38 cellular contexts compared by ENCODE assay signal in the genomic region with DNA sequence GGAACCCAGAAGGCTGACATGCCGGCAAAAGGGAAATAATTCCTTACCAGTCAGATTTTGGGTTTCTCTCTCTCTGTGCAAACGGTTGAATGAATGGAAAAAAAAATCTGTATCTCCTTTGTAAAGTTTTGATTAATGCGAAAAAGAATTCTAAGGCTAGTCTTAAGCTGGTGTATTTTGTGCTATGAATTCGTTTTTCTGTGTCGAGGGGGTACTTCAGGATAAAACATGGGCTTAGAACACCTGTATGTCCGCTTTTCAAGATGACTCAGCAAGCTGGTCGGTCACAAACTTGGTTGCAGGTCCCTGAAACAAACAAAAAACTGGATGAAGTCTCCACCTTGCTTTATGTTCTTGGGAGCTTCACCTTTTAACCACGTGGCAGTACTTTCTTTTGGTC. TPM values are rescaled to one million over a fixed set of nuclear protein-coding genes. Genes with fewer than 3 reads are reported as not detected.
"Had no signal": no experiment of that assay in that cellular context is flagged by ENCODE, and none has a peak within 500 bp of the region (broad histone marks: within the 10 kb centered on the region; RNA-seq: fewer than 3 reads in every experiment).

No MANE protein-coding gene starts in this region.

- H3K4me1 ChIP-seq: adrenal gland, body of pancreas, breast epithelium had no signal

- H3K27ac ChIP-seq: adrenal gland, body of pancreas, brain microvascular endothelial cell, breast epithelium, VCaP had no signal

- H3K4me3 Mint-ChIP-seq: activated B cell treated with CpG ODN at 0.5 μM for 24 hours; activated CD4-positive, alpha-beta memory T cell treated with anti-CD3 and anti-CD28 coated beads for 36 hours; activated CD4-positive, alpha-beta T cell treated with anti-CD3 and anti-CD28 coated beads, Interleukin-2, amount 10 ng/mL, durations not matched to agents 24 days and 14 days; activated CD8-positive, alpha-beta T cell treated with anti-CD3 and anti-CD28 coated beads for 36 hours; activated naive CD4-positive, alpha-beta T cell treated with anti-CD3 and anti-CD28 coated beads for 36 hours; activated naive CD8-positive, alpha-beta T cell treated with anti-CD3 and anti-CD28 coated beads for 36 hours; activated T-cell treated with anti-CD3 and anti-CD28 coated beads, Interleukin-2, amount 50 U/mL, for 4 hours; activated T-cell treated with anti-CD3 and anti-CD28 coated beads, Interleukin-2, amount 50 U/mL, for 72 hours; activated T-helper 1 cell treated with anti-CD3 and anti-CD28 coated beads, Interleukin-12 subunit alpha, Interleukin-12 subunit beta, Interleukin-2, Interleukin-4 antibody, amounts not matched to agents 30 ng/mL and 10 ng/mL and 1 ng/mL, durations not matched to agents 14 hours and 24 hours and 36 hours; activated T-helper 17 cell treated with anti-CD3 and anti-CD28 coated beads, Interleukin-2, amount 50 U/mL, for 72 hours; T-helper 1 cell treated with Interleukin-12 subunit alpha and Interleukin-12 subunit beta and Interleukin-4 antibody, amounts not matched to agents 30 μg/mL and 1 μg/mL, for 36 hours; T-helper 2 cell treated with Interferon-gamma antibody and Interleukin-4, amounts not matched to agents 5 μg/mL and 100 μg/mL, for 36 hours had no signal

- ATAC-seq: activated CD8-positive, alpha-beta T cell treated with anti-CD3 and anti-CD28 coated beads for 36 hours; activated naive CD4-positive, alpha-beta T cell treated with anti-CD3 and anti-CD28 coated beads, Interleukin-2, amount 50 U/mL, for 72 hours; activated T-cell treated with anti-CD3 and anti-CD28 coated beads, Interleukin-2, amount 50 U/mL, for 4 hours; activated T-cell treated with anti-CD3 and anti-CD28 coated beads, Interleukin-2, amount 50 U/mL, for 72 hours; activated T-helper 17 cell treated with anti-CD3 and anti-CD28 coated beads, Interleukin-2, amount 50 U/mL, for 72 hours; body of pancreas had no signal

- H3K4me1 Mint-ChIP-seq: activated B cell treated with CpG ODN at 0.5 μM for 24 hours; activated CD4-positive, alpha-beta T cell treated with anti-CD3 and anti-CD28 coated beads, Interleukin-2, amount 10 ng/mL, durations not matched to agents 24 days and 14 days; activated naive CD8-positive, alpha-beta T cell treated with anti-CD3 and anti-CD28 coated beads for 36 hours; activated T-helper 17 cell treated with anti-CD3 and anti-CD28 coated beads, Interleukin-2, amount 50 U/mL, for 72 hours had no signal

- H3K27me3 ChIP-seq: adrenal gland, body of pancreas, breast epithelium had no signal

- H3K27ac Mint-ChIP-seq: activated B cell treated with CpG ODN at 0.5 μM for 24 hours; activated CD4-positive, alpha-beta memory T cell treated with anti-CD3 and anti-CD28 coated beads for 36 hours; activated CD4-positive, alpha-beta T cell treated with anti-CD3 and anti-CD28 coated beads, Interleukin-2, amount 10 ng/mL, durations not matched to agents 24 days and 14 days; activated CD8-positive, alpha-beta T cell treated with anti-CD3 and anti-CD28 coated beads for 36 hours; activated naive CD4-positive, alpha-beta T cell treated with anti-CD3 and anti-CD28 coated beads for 36 hours; activated naive CD4-positive, alpha-beta T cell treated with anti-CD3 and anti-CD28 coated beads, Interleukin-2, amount 50 U/mL, for 72 hours; activated naive CD8-positive, alpha-beta T cell treated with anti-CD3 and anti-CD28 coated beads for 36 hours; activated T-cell treated with anti-CD3 and anti-CD28 coated beads, Interleukin-2, amount 50 U/mL, for 72 hours; activated T-helper 1 cell treated with anti-CD3 and anti-CD28 coated beads, Interleukin-12 subunit alpha, Interleukin-12 subunit beta, Interleukin-2, Interleukin-4 antibody, amounts not matched to agents 30 ng/mL and 10 ng/mL and 1 ng/mL, durations not matched to agents 14 hours and 24 hours and 36 hours; activated T-helper 17 cell treated with anti-CD3 and anti-CD28 coated beads, Interleukin-2, amount 50 U/mL, for 72 hours; T-helper 1 cell treated with Interleukin-12 subunit alpha and Interleukin-12 subunit beta and Interleukin-4 antibody, amounts not matched to agents 30 μg/mL and 1 μg/mL, for 36 hours; T-helper 2 cell treated with Interferon-gamma antibody and Interleukin-4, amounts not matched to agents 5 μg/mL and 100 μg/mL, for 36 hours had no signal

- H3K9me3 ChIP-seq: body of pancreas had no signal

- H3K36me3 Mint-ChIP-seq: activated CD4-positive, alpha-beta memory T cell treated with anti-CD3 and anti-CD28 coated beads for 36 hours; activated naive CD8-positive, alpha-beta T cell treated with anti-CD3 and anti-CD28 coated beads for 36 hours had no signal

- DNase-seq: activated B cell treated with CpG ODN at 0.5 μM for 24 hours; activated CD4-positive, alpha-beta memory T cell treated with anti-CD3 and anti-CD28 coated beads for 36 hours; activated CD4-positive, alpha-beta T cell treated with anti-CD3 and anti-CD28 coated beads for 4 hours; activated CD4-positive, alpha-beta T cell treated with anti-CD3 and anti-CD28 coated beads, Interleukin-2, amount 10 ng/mL, durations not matched to agents 24 days and 14 days; activated CD4-positive, alpha-beta T cell treated with anti-CD3 and anti-CD28 coated beads, Interleukin-2, amount 50 U/mL, for 1 hour; activated CD4-positive, alpha-beta T cell treated with anti-CD3 and anti-CD28 coated beads, Interleukin-2, amount 50 U/mL, for 4 hours; activated CD4-positive, CD25-positive, alpha-beta regulatory T cell treated with anti-CD3 and anti-CD28 coated beads, Interleukin-2, amount 50 U/mL, for 72 hours; activated CD8-positive, alpha-beta memory T cell treated with anti-CD3 and anti-CD28 coated beads, Interleukin-2, amount 50 U/mL, for 4 hours; activated CD8-positive, alpha-beta T cell treated with anti-CD3 and anti-CD28 coated beads for 36 hours; activated effector memory CD4-positive, alpha-beta T cell treated with anti-CD3 and anti-CD28 coated beads, Interleukin-2, amount 50 U/mL, for 16 hours; activated gamma-delta T cell treated with Interleukin-2 at 50 U/mL for 16 hours; activated naive CD4-positive, alpha-beta T cell; activated naive CD4-positive, alpha-beta T cell treated with anti-CD3 and anti-CD28 coated beads for 36 hours; activated naive CD4-positive, alpha-beta T cell treated with anti-CD3 and anti-CD28 coated beads, Interleukin-2, amount 50 U/mL, for 16 hours; activated naive CD8-positive, alpha-beta T cell treated with anti-CD3 and anti-CD28 coated beads for 36 hours; activated T-cell treated with anti-CD3 and anti-CD28 coated beads for 4 hours; activated T-cell treated with anti-CD3 and anti-CD28 coated beads, Interleukin-2, amount 50 U/mL, for 1 hour; activated T-cell treated with anti-CD3 and anti-CD28 coated beads, Interleukin-2, amount 50 U/mL, for 4 hours; activated T-cell treated with anti-CD3 and anti-CD28 coated beads, Interleukin-2, amount 50 U/mL, for 72 hours; adrenal gland; amniotic stem cell; aorta; body of pancreas; brain microvascular endothelial cell; central memory CD4-positive, alpha-beta T cell; T-helper 2 cell; T-helper 9 cell had no signal

- H3K4me3 ChIP-seq: adrenal gland, body of pancreas, breast epithelium had no signal

- H3K36me3 ChIP-seq: adrenal gland, brain microvascular endothelial cell, breast epithelium had no signal

RNA-seq across cellular contexts. Expression of gene IGDCC3, which starts 28.5 kb away (rescaled TPM):
- total RNA-seq: activated B cell treated with CpG ODN at 0.5 μM for 24 hours; activated CD4-positive, alpha-beta memory T cell treated with anti-CD3 and anti-CD28 coated beads for 36 hours; activated CD4-positive, alpha-beta T cell treated with anti-CD3 and anti-CD28 coated beads, Interleukin-2, amount 10 ng/mL, durations not matched to agents 24 days and 14 days; activated CD8-positive, alpha-beta memory T cell treated with anti-CD3 and anti-CD28 coated beads for 36 hours; activated CD8-positive, alpha-beta T cell treated with anti-CD3 and anti-CD28 coated beads for 36 hours; activated naive CD4-positive, alpha-beta T cell treated with anti-CD3 and anti-CD28 coated beads for 36 hours; activated naive CD4-positive, alpha-beta T cell treated with anti-CD3 and anti-CD28 coated beads, Interleukin-2, amount 50 U/mL, for 72 hours; activated naive CD8-positive, alpha-beta T cell treated with anti-CD3 and anti-CD28 coated beads for 36 hours; activated T-cell treated with anti-CD3 and anti-CD28 coated beads, Interleukin-2, amount 50 U/mL, for 72 hours; activated T-helper 1 cell treated with anti-CD3 and anti-CD28 coated beads, Interleukin-12 subunit alpha, Interleukin-12 subunit beta, Interleukin-2, Interleukin-4 antibody, amounts not matched to agents 30 ng/mL and 10 ng/mL and 1 ng/mL, durations not matched to agents 14 hours and 24 hours and 36 hours; activated T-helper 17 cell treated with anti-CD3 and anti-CD28 coated beads, Interleukin-2, amount 50 U/mL, for 72 hours; aorta; body of pancreas; cardiac septum had no signal

RNA-seq across cellular contexts. Expression of gene RNU5B-1, which starts 44.9 kb away (rescaled TPM):
- total RNA-seq: activated B cell treated with CpG ODN at 0.5 μM for 24 hours; activated CD4-positive, alpha-beta memory T cell treated with anti-CD3 and anti-CD28 coated beads for 36 hours; activated CD4-positive, alpha-beta T cell treated with anti-CD3 and anti-CD28 coated beads, Interleukin-2, amount 10 ng/mL, durations not matched to agents 24 days and 14 days; activated CD8-positive, alpha-beta memory T cell treated with anti-CD3 and anti-CD28 coated beads for 36 hours; activated CD8-positive, alpha-beta T cell treated with anti-CD3 and anti-CD28 coated beads for 36 hours; activated naive CD4-positive, alpha-beta T cell treated with anti-CD3 and anti-CD28 coated beads for 36 hours; activated naive CD4-positive, alpha-beta T cell treated with anti-CD3 and anti-CD28 coated beads, Interleukin-2, amount 50 U/mL, for 72 hours; activated T-cell treated with anti-CD3 and anti-CD28 coated beads, Interleukin-2, amount 50 U/mL, for 72 hours; activated T-helper 1 cell treated with anti-CD3 and anti-CD28 coated beads, Interleukin-12 subunit alpha, Interleukin-12 subunit beta, Interleukin-2, Interleukin-4 antibody, amounts not matched to agents 30 ng/mL and 10 ng/mL and 1 ng/mL, durations not matched to agents 14 hours and 24 hours and 36 hours; body of pancreas; breast epithelium; cerebellum had no signal

RNA-seq across cellular contexts. Expression of gene RNU5A-1, which starts 53.5 kb away (rescaled TPM):
- total RNA-seq: activated B cell treated with CpG ODN at 0.5 μM for 24 hours; activated CD4-positive, alpha-beta memory T cell treated with anti-CD3 and anti-CD28 coated beads for 36 hours; activated CD4-positive, alpha-beta T cell treated with anti-CD3 and anti-CD28 coated beads, Interleukin-2, amount 10 ng/mL, durations not matched to agents 24 days and 14 days; activated CD8-positive, alpha-beta memory T cell treated with anti-CD3 and anti-CD28 coated beads for 36 hours; activated CD8-positive, alpha-beta T cell treated with anti-CD3 and anti-CD28 coated beads for 36 hours; activated naive CD4-positive, alpha-beta T cell treated with anti-CD3 and anti-CD28 coated beads for 36 hours; activated naive CD4-positive, alpha-beta T cell treated with anti-CD3 and anti-CD28 coated beads, Interleukin-2, amount 50 U/mL, for 72 hours; activated naive CD8-positive, alpha-beta T cell treated with anti-CD3 and anti-CD28 coated beads for 36 hours; activated T-cell treated with anti-CD3 and anti-CD28 coated beads, Interleukin-2, amount 50 U/mL, for 4 hours; activated T-cell treated with anti-CD3 and anti-CD28 coated beads, Interleukin-2, amount 50 U/mL, for 72 hours; activated T-helper 1 cell treated with anti-CD3 and anti-CD28 coated beads, Interleukin-12 subunit alpha, Interleukin-12 subunit beta, Interleukin-2, Interleukin-4 antibody, amounts not matched to agents 30 ng/mL and 10 ng/mL and 1 ng/mL, durations not matched to agents 14 hours and 24 hours and 36 hours; activated T-helper 17 cell treated with anti-CD3 and anti-CD28 coated beads, Interleukin-2, amount 50 U/mL, for 72 hours; adrenal gland; aorta; astrocyte; body of pancreas; breast epithelium; cardiac septum; cerebellum had no signal
